ENCODE assay signal across 10 cellular contexts in genomic region chr17:48003686-48004120, GRCh38.
DNase-seq lines count a peak whose midpoint lies in the region; ATAC-seq and TF ChIP-seq lines count a peak whose summit lies in the region.
"Had no signal": no experiment of that assay in that cellular context is flagged by ENCODE, and none has a peak within 500 bp of the region (broad histone marks: within the 10 kb centered on the region; RNA-seq: fewer than 3 reads in every experiment).

No MANE protein-coding gene starts in this region.

- H3K9me3 Mint-ChIP-seq in nephron progenitor cell: no peaks in the 10 kb centered on the region

- peaks cover 8% of the 10 kb centered on the region for H3K27me3 Mint-ChIP-seq in nephron progenitor cell (ENCODE audit: low read depth, poor library complexity)

- no peaks in the 10 kb centered on the region for H3K36me3 Mint-ChIP-seq in nephron progenitor cell (ENCODE audit: low read depth)

- peak overlapping the region; percentile 66 for H3K27ac Mint-ChIP-seq in nephron progenitor cell

- peak; percentile 63 for DNase-seq in ELF-1 (ENCODE audit: low read depth, low spot score)
- peak; percentile 95 for DNase-seq in NCI-H1417 treated with DMSO at 0.1 percent for 48 hours (lab: John Stamatoyannopoulos, UW)
- DNase-seq in nephron progenitor cell: no peak
- DNase-seq in activated CD4-positive, alpha-beta T cell treated with anti-CD3 and anti-CD28 coated beads for 48 hours: no peak
- no peak for DNase-seq in EL
- DNase-seq: activated CD4-positive, CD25-positive, alpha-beta regulatory T cell; MM.1S had no signal

- ATAC-seq in SK-N-SH treated with all-trans-retinoic acid at 6 μM for 48 hours: peak; percentile 32
- no peak for ATAC-seq in GM18870 (IDR thresholded peaks at IDR 0.05; ENCODE audit: unreplicated experiment)
- ATAC-seq in HG02970 (IDR thresholded peaks at IDR 0.05; ENCODE audit: low FRiP score, unreplicated experiment): no peak

- peaks cover 70% of the 10 kb centered on the region for H3K4me1 Mint-ChIP-seq in nephron progenitor cell

- no peak for TF ChIP-seq CTCF in nephron progenitor cell (IDR thresholded peaks at IDR 0.05)

- H3K4me3 Mint-ChIP-seq in nephron progenitor cell: peak overlapping the region; percentile 70

TF ChIP-seq in SK-N-SH treated with all-trans-retinoic acid at 6 μM for 48 hours, 23 proteins besides CTCF, POLR2A, EP300 and RAD21:
- peak; percentile 99 for TF ChIP-seq TSHZ2 (CRISPR knock-in tag; IDR thresholded peaks at IDR 0.05)
- 0 out of 2 replicates have a peak, but pooled peaks have one; percentile 92 for TF ChIP-seq GLIS3 (CRISPR knock-in tag; IDR thresholded peaks at IDR 0.05)
- 0 out of 2 replicates have a peak, but pooled peaks have one; percentile 52 for TF ChIP-seq ZNF70 (CRISPR knock-in tag; IDR thresholded peaks at IDR 0.05)
- no peak for TF ChIP-seq RARB (CRISPR knock-in tag; IDR thresholded peaks at IDR 0.05)
- TF ChIP-seq ZFP30 (CRISPR knock-in tag; IDR thresholded peaks at IDR 0.05): no peak
- TF ChIP-seq ARNTL (CRISPR knock-in tag; IDR thresholded peaks at IDR 0.05; ENCODE audit: borderline replicate concordance, low read depth): no peak
- TF ChIP-seq ZNF8 (CRISPR knock-in tag; IDR thresholded peaks at IDR 0.05): peak; percentile 78
- TF ChIP-seq TCF4 (CRISPR knock-in tag; IDR thresholded peaks at IDR 0.05; ENCODE audit: borderline replicate concordance): peak; percentile 99
- peak; percentile 10; the same call in 1 of the 2 replicates for TF ChIP-seq ISL1 (CRISPR knock-in tag; IDR thresholded peaks at IDR 0.05)
- no peak for TF ChIP-seq OSR1 (CRISPR knock-in tag; IDR thresholded peaks at IDR 0.05)
- no peak for TF ChIP-seq CSDC2 (CRISPR knock-in tag; IDR thresholded peaks at IDR 0.05)
- peak; percentile 87; the same call in 1 of the 2 replicates for TF ChIP-seq ESRRG (CRISPR knock-in tag; IDR thresholded peaks at IDR 0.05)
- TF ChIP-seq TOX (CRISPR knock-in tag; IDR thresholded peaks at IDR 0.05; ENCODE audit: borderline replicate concordance): no peak
- TF ChIP-seq POU6F1 (CRISPR knock-in tag; IDR thresholded peaks at IDR 0.05; ENCODE audit: borderline replicate concordance, low read depth): no peak
- TF ChIP-seq PATZ1 (CRISPR knock-in tag; IDR thresholded peaks at IDR 0.05; ENCODE audit: borderline replicate concordance): peak; percentile 90
- no peak for TF ChIP-seq ZC3H10 (CRISPR knock-in tag; IDR thresholded peaks at IDR 0.05)
- 0 out of 2 replicates have a peak, but pooled peaks have one; percentile 61 for TF ChIP-seq PPARA (CRISPR knock-in tag; IDR thresholded peaks at IDR 0.05; ENCODE audit: borderline replicate concordance)
- no peak for TF ChIP-seq SNAI2 (CRISPR knock-in tag; IDR thresholded peaks at IDR 0.05)
- TF ChIP-seq CSRNP3 (CRISPR knock-in tag; IDR thresholded peaks at IDR 0.05): peak; percentile 77; the same call in 1 of the 2 replicates
- TF ChIP-seq BACH2 (CRISPR knock-in tag; IDR thresholded peaks at IDR 0.05; ENCODE audit: borderline replicate concordance): no peak
- TF ChIP-seq ZNF565 (CRISPR knock-in tag; conservative IDR thresholded peaks at IDR 0.05; ENCODE audit: low read depth): peak; percentile 87; the same call in 1 of the 2 replicates
- peak; percentile 45; the same call in 1 of the 2 replicates for TF ChIP-seq CREB5 (CRISPR knock-in tag; IDR thresholded peaks at IDR 0.05; ENCODE audit: low read depth)
- TF ChIP-seq ZFP3 (CRISPR knock-in tag; IDR thresholded peaks at IDR 0.05): no peak; the same call in 1 of the 2 replicates
TF ChIP-seq in SK-N-SH treated with all-trans-retinoic acid at 6 μM for 48 hours: peak in this region for 12.

Comparison
In these comparisons a context has a peak if more than half of its experiments do, and no peak if none do; other contexts are left out.
1. DNase-seq: peak in ELF-1 (single experiment) and NCI-H1417 treated with DMSO at 0.1 percent for 48 hours (single experiment); none in nephron progenitor cell (single experiment), activated CD4-positive, alpha-beta T cell treated with anti-CD3 and anti-CD28 coated beads for 48 hours (single experiment) and EL (single experiment).